In genomic region chr19:49551531-49551930, GRCh38 we compare ENCODE assay signal across 14 cellular contexts. TPM values are rescaled to one million over a fixed set of nuclear protein-coding genes. Genes with fewer than 3 reads are reported as not detected.
DNase-seq lines count a peak whose midpoint lies in the region; ATAC-seq lines count a peak whose summit lies in the region.
"Had no signal": no experiment of that assay in that cellular context is flagged by ENCODE, and none has a peak within 500 bp of the region (broad histone marks: within the 10 kb centered on the region; RNA-seq: fewer than 3 reads in every experiment).

No MANE protein-coding gene starts in this region.

- CTCF ChIA-PET in CD4-positive, alpha-beta memory T cell (lab: Charles Lee; ENCODE audit: partially characterized antibody), result interaction anchor here (0.8 to 10.1 kb wide), 7 partner anchors 9 to 128 kb away, joined by 3 to 299 read pairs (median 5); partner anchors contain the start of gene PRMT1

- no peak overlapping the region for H3K27ac ChIP-seq in CD4-positive, alpha-beta memory T cell (ENCODE audit: low read depth, low read length)
- peak overlapping the region; percentile 9 to 32 for H3K27ac ChIP-seq in mucosa of rectum (ENCODE audit: low read depth in 2 of 2, low read length in 2 of 2)
- H3K27ac ChIP-seq in aorta (ENCODE audit: low read depth in 1 of 2, low read length in 2 of 2), result no peak overlapping the region
- H3K27ac ChIP-seq in SJCRH30, result no peak overlapping the region
- H3K27ac ChIP-seq: esophagus muscularis mucosa, hepatocyte, neutrophil, thoracic aorta had no signal

- H3K9ac ChIP-seq in mucosa of rectum (ENCODE audit: low read depth in 1 of 2, low read length in 2 of 2), result peak overlapping the region in 1 of 2 donors; percentile 15

- H3K27me3 Mint-ChIP-seq in CD4-positive, alpha-beta memory T cell, result no peaks in the 10 kb centered on the region
- no peaks in the 10 kb centered on the region for H3K27me3 Mint-ChIP-seq in activated T-helper 1 cell treated with anti-CD3 and anti-CD28 coated beads, Interleukin-12 subunit alpha, Interleukin-12 subunit beta, Interleukin-2, Interleukin-4 antibody, amounts not matched to agents 30 ng/mL and 10 ng/mL and 1 ng/mL, durations not matched to agents 14 hours and 24 hours and 36 hours (ENCODE audit: insufficient read depth)

- H3K36me3 ChIP-seq in CD4-positive, alpha-beta memory T cell (ENCODE audit: insufficient read depth, low read length), result peaks cover 15% of the 10 kb centered on the region
- H3K36me3 ChIP-seq in mucosa of rectum (ENCODE audit: control insufficient read depth in 2 of 2, insufficient read depth in 2 of 2, low read length in 2 of 2) (peaks cover 7 to 13% of the 10 kb centered on the region in 2 donors), aorta (ENCODE audit: control insufficient read depth in 1 of 2, insufficient read depth in 2 of 2, low read length in 1 of 2) (peaks cover 0 to 2% of the 10 kb centered on the region in 2 donors), SJCRH30 (peaks cover 8% of the 10 kb centered on the region)

- H3K4me1 Mint-ChIP-seq in CD4-positive, alpha-beta memory T cell, result peaks cover 38 to 91% (median 60%) of the 10 kb centered on the region in 4 donors
- peaks cover 55% of the 10 kb centered on the region for H3K4me1 Mint-ChIP-seq in activated T-helper 1 cell treated with anti-CD3 and anti-CD28 coated beads, Interleukin-12 subunit alpha, Interleukin-12 subunit beta, Interleukin-2, Interleukin-4 antibody, amounts not matched to agents 30 ng/mL and 10 ng/mL and 1 ng/mL, durations not matched to agents 14 hours and 24 hours and 36 hours (ENCODE audit: low read depth)

- intact Hi-C loops in CD4-positive, alpha-beta memory T cell (cut with micrococcal nuclease), result no loop called here
- intact Hi-C loops in activated T-helper 1 cell treated with anti-CD3 and anti-CD28 coated beads, Interleukin-12 subunit alpha, Interleukin-12 subunit beta, Interleukin-2, Interleukin-4 antibody, amounts not matched to agents 30 ng/mL and 10 ng/mL and 1 ng/mL, durations not matched to agents 14 hours and 24 hours and 36 hours (cut with micrococcal nuclease), result no loop called here
- intact Hi-C loops in aorta (cut with DNase I), result no loop called here

- no peaks in the 10 kb centered on the region for H3K9me3 ChIP-seq in CD4-positive, alpha-beta memory T cell (ENCODE audit: control insufficient read depth in 1 of 2, low read length in 2 of 2)
- H3K9me3 ChIP-seq in mucosa of rectum (ENCODE audit: control insufficient read depth in 2 of 2, low read length in 2 of 2) (no peaks in the 10 kb centered on the region), aorta (ENCODE audit: control insufficient read depth, low read length) (no peaks in the 10 kb centered on the region), SJCRH30 (replicated peaks) (no peaks in the 10 kb centered on the region)
- H3K9me3 ChIP-seq: esophagus muscularis mucosa, neutrophil, thoracic aorta had no signal

- peaks cover 16 to 24% of the 10 kb centered on the region in 2 donors for H3K36me3 Mint-ChIP-seq in CD4-positive, alpha-beta memory T cell
- H3K36me3 Mint-ChIP-seq in activated T-helper 1 cell treated with anti-CD3 and anti-CD28 coated beads, Interleukin-12 subunit alpha, Interleukin-12 subunit beta, Interleukin-2, Interleukin-4 antibody, amounts not matched to agents 30 ng/mL and 10 ng/mL and 1 ng/mL, durations not matched to agents 14 hours and 24 hours and 36 hours (ENCODE audit: low read depth), result peaks cover 14% of the 10 kb centered on the region

- peak; percentile 77 for DNase-seq in CD1c-positive myeloid dendritic cell (ENCODE audit: extremely low spot score)
- no peak for DNase-seq in CD4-positive, alpha-beta memory T cell
- DNase-seq in activated T-helper 1 cell treated with anti-CD3 and anti-CD28 coated beads, Interleukin-12 subunit alpha, Interleukin-12 subunit beta, Interleukin-2, Interleukin-4 antibody, amounts not matched to agents 30 ng/mL and 10 ng/mL and 1 ng/mL, durations not matched to agents 14 hours and 24 hours and 36 hours (ENCODE audit: low spot score), result no peak
- no peak for DNase-seq in aorta
- no peak for DNase-seq in SJCRH30
- DNase-seq: effector memory CD4-positive, alpha-beta T cell; HFFc6; NCI-H1694 had no signal

- H3K27me3 ChIP-seq in CD4-positive, alpha-beta memory T cell (ENCODE audit: insufficient read depth, low read length), result no peaks in the 10 kb centered on the region
- no peaks in the 10 kb centered on the region for H3K27me3 ChIP-seq in mucosa of rectum (ENCODE audit: control insufficient read depth in 2 of 2, insufficient read depth in 2 of 2, low read length in 2 of 2)
- H3K27me3 ChIP-seq in aorta (ENCODE audit: control insufficient read depth in 1 of 2, insufficient read depth in 2 of 2, low read length in 1 of 2), result no peaks in the 10 kb centered on the region
- no peaks in the 10 kb centered on the region for H3K27me3 ChIP-seq in SJCRH30
- H3K27me3 ChIP-seq: esophagus muscularis mucosa, hepatocyte, neutrophil had no signal

- H3K4me3 Mint-ChIP-seq in CD4-positive, alpha-beta memory T cell, result peak overlapping the region in 4 of 8 donors; percentile 10 to 52 (median 42)
- no peak overlapping the region for H3K4me3 Mint-ChIP-seq in activated T-helper 1 cell treated with anti-CD3 and anti-CD28 coated beads, Interleukin-12 subunit alpha, Interleukin-12 subunit beta, Interleukin-2, Interleukin-4 antibody, amounts not matched to agents 30 ng/mL and 10 ng/mL and 1 ng/mL, durations not matched to agents 14 hours and 24 hours and 36 hours
- H3K4me3 Mint-ChIP-seq: HFFc6 had no signal

- peaks cover 91% of the 10 kb centered on the region for H3K4me1 ChIP-seq in CD4-positive, alpha-beta memory T cell (ENCODE audit: insufficient read depth, low read length)
- H3K4me1 ChIP-seq in mucosa of rectum (ENCODE audit: control insufficient read depth in 2 of 2, insufficient read depth in 2 of 2, low read length in 2 of 2) (peaks cover 35 to 54% of the 10 kb centered on the region in 2 donors), aorta (ENCODE audit: control insufficient read depth in 1 of 2, insufficient read depth in 2 of 2, low read length in 2 of 2) (no peaks in the 10 kb centered on the region), SJCRH30 (0 out of 2 replicates have a peak, but pooled peaks cover 2% of the 10 kb centered on the region)

- ATAC-seq in aorta (ENCODE audit: low FRiP score) (no peak), HG03521 (IDR thresholded peaks at IDR 0.05; ENCODE audit: unreplicated experiment) (no peak)

- H3K9me3 Mint-ChIP-seq in CD4-positive, alpha-beta memory T cell, result peaks cover 0 to 3% (median 0%) of the 10 kb centered on the region in 8 donors
- H3K9me3 Mint-ChIP-seq in activated T-helper 1 cell treated with anti-CD3 and anti-CD28 coated beads, Interleukin-12 subunit alpha, Interleukin-12 subunit beta, Interleukin-2, Interleukin-4 antibody, amounts not matched to agents 30 ng/mL and 10 ng/mL and 1 ng/mL, durations not matched to agents 14 hours and 24 hours and 36 hours, result no peaks in the 10 kb centered on the region
- H3K9me3 Mint-ChIP-seq: HFFc6 had no signal

- WGBS in aorta, 2 donors, result 89 to 91% methylated on average over 7 of the region's 7 CpGs

- POLR2A ChIA-PET in CD4-positive, alpha-beta memory T cell (lab: Charles Lee; ENCODE audit: partially characterized antibody), result interaction anchor here (1.1 to 16.4 kb wide), 7 partner anchors 13 to 124 kb away, joined by 3 to 629 read pairs (median 4); no protein-coding TSS in a partner anchor

- H3K4me3 ChIP-seq in CD4-positive, alpha-beta memory T cell (ENCODE audit: low read length in 2 of 2), result no peak overlapping the region
- H3K4me3 ChIP-seq in mucosa of rectum (ENCODE audit: low read length in 2 of 2) (no peak overlapping the region), aorta (ENCODE audit: low read length in 2 of 2) (no peak overlapping the region), SJCRH30 (no peak overlapping the region)
- H3K4me3 ChIP-seq: esophagus muscularis mucosa, hepatocyte, thoracic aorta had no signal

- peak overlapping the region; percentile 16 to 89 (median 83) for H3K27ac Mint-ChIP-seq in CD4-positive, alpha-beta memory T cell
- H3K27ac Mint-ChIP-seq in activated T-helper 1 cell treated with anti-CD3 and anti-CD28 coated beads, Interleukin-12 subunit alpha, Interleukin-12 subunit beta, Interleukin-2, Interleukin-4 antibody, amounts not matched to agents 30 ng/mL and 10 ng/mL and 1 ng/mL, durations not matched to agents 14 hours and 24 hours and 36 hours, result peak overlapping the region; percentile 67
- H3K27ac Mint-ChIP-seq: HFFc6 had no signal

RNA-seq across cellular contexts. Expression of gene RCN3, which starts 23.7 kb away (rescaled TPM):
- total RNA-seq in CD4-positive, alpha-beta memory T cell, result 1 to 10 TPM; 2.4 to 2.5 TPM
- polyA plus RNA-seq in CD4-positive, alpha-beta memory T cell, result 1 to 10 TPM; 1.2 to 1.5 TPM
- total RNA-seq in activated T-helper 1 cell treated with anti-CD3 and anti-CD28 coated beads, Interleukin-12 subunit alpha, Interleukin-12 subunit beta, Interleukin-2, Interleukin-4 antibody, amounts not matched to agents 30 ng/mL and 10 ng/mL and 1 ng/mL, durations not matched to agents 14 hours and 24 hours and 36 hours, result 2.0 and 2.1 TPM in 2 replicates
- total RNA-seq in aorta, result 10 to 100 TPM; 82.6 to 90.2 TPM
- polyA plus RNA-seq in aorta, result 100 to 1,000 TPM in 1 of 2 donors, 10 to 100 TPM in 1; 50.5 to 165 TPM
- total RNA-seq in SJCRH30 (2014; rRNA removed; shearing (Covaris generic)), result 2.8 and 3.4 TPM in 2 replicates

RNA-seq across cellular contexts. Expression of gene NOSIP, which starts 28.8 kb away (rescaled TPM):
- 100 to 1,000 TPM; 177 to 191 TPM for total RNA-seq in CD4-positive, alpha-beta memory T cell
- polyA plus RNA-seq in CD4-positive, alpha-beta memory T cell, result 100 to 1,000 TPM; 650 to 674 TPM
- 72.1 and 77.5 TPM in 2 replicates for total RNA-seq in activated T-helper 1 cell treated with anti-CD3 and anti-CD28 coated beads, Interleukin-12 subunit alpha, Interleukin-12 subunit beta, Interleukin-2, Interleukin-4 antibody, amounts not matched to agents 30 ng/mL and 10 ng/mL and 1 ng/mL, durations not matched to agents 14 hours and 24 hours and 36 hours
- 10 to 100 TPM; 38.8 to 40.5 TPM for total RNA-seq in aorta
- 100 to 1,000 TPM in 1 of 2 donors, 10 to 100 TPM in 1; 52.5 to 135 TPM for polyA plus RNA-seq in aorta
- total RNA-seq in SJCRH30 (2014; rRNA removed; shearing (Covaris generic)), result 54.2 and 66.5 TPM in 2 replicates

RNA-seq across cellular contexts. Expression of gene PRRG2, which starts 29.6 kb away (rescaled TPM):
- total RNA-seq in CD4-positive, alpha-beta memory T cell, result 1 to 10 TPM; 1.0 to 1.7 TPM
- under 1 TPM in 1 of 2 donors, not detected in 1; 0.34 TPM for polyA plus RNA-seq in CD4-positive, alpha-beta memory T cell
- 0.59 and 1.2 TPM in 2 replicates for total RNA-seq in activated T-helper 1 cell treated with anti-CD3 and anti-CD28 coated beads, Interleukin-12 subunit alpha, Interleukin-12 subunit beta, Interleukin-2, Interleukin-4 antibody, amounts not matched to agents 30 ng/mL and 10 ng/mL and 1 ng/mL, durations not matched to agents 14 hours and 24 hours and 36 hours
- 1 to 10 TPM in 1 of 2 donors, under 1 TPM in 1; 0.49 to 1.2 TPM for total RNA-seq in aorta
- 1 to 10 TPM in 1 of 2 donors, not detected in 1; 4.1 TPM for polyA plus RNA-seq in aorta
- 0.51 and 0.58 TPM in 2 replicates for total RNA-seq in SJCRH30 (2014; rRNA removed; shearing (Covaris generic))
- total RNA-seq: thoracic aorta had no signal

RNA-seq across cellular contexts. Expression of gene FCGRT, which starts 39.1 kb away (rescaled TPM):
- 10 to 100 TPM; 21.9 to 25.8 TPM for total RNA-seq in CD4-positive, alpha-beta memory T cell
- 10 to 100 TPM; 40.2 to 42.5 TPM for polyA plus RNA-seq in CD4-positive, alpha-beta memory T cell
- total RNA-seq in activated T-helper 1 cell treated with anti-CD3 and anti-CD28 coated beads, Interleukin-12 subunit alpha, Interleukin-12 subunit beta, Interleukin-2, Interleukin-4 antibody, amounts not matched to agents 30 ng/mL and 10 ng/mL and 1 ng/mL, durations not matched to agents 14 hours and 24 hours and 36 hours, result 0.88 and 1.1 TPM in 2 replicates
- total RNA-seq in aorta, result 100 to 1,000 TPM; 204 to 287 TPM
- polyA plus RNA-seq in aorta, result 100 to 1,000 TPM; 146 to 162 TPM
- total RNA-seq in SJCRH30 (2014; rRNA removed; shearing (Covaris generic)), result 25.0 and 26.6 TPM in 2 replicates

RNA-seq across cellular contexts. Expression of gene PRR12, which starts 39.5 kb away (rescaled TPM):
- total RNA-seq in CD4-positive, alpha-beta memory T cell, result 10 to 100 TPM; 64.6 to 65.1 TPM
- 1 to 10 TPM in 1 of 2 donors, not detected in 1; 1.2 TPM for polyA plus RNA-seq in CD4-positive, alpha-beta memory T cell
- 32.3 and 34.2 TPM in 2 replicates for total RNA-seq in activated T-helper 1 cell treated with anti-CD3 and anti-CD28 coated beads, Interleukin-12 subunit alpha, Interleukin-12 subunit beta, Interleukin-2, Interleukin-4 antibody, amounts not matched to agents 30 ng/mL and 10 ng/mL and 1 ng/mL, durations not matched to agents 14 hours and 24 hours and 36 hours
- 10 to 100 TPM; 20.2 to 31.3 TPM for total RNA-seq in aorta
- polyA plus RNA-seq in aorta, result 10 to 100 TPM in 1 of 2 donors, 1 to 10 TPM in 1; 2.6 to 10.1 TPM
- 6.1 and 6.3 TPM in 2 replicates for total RNA-seq in SJCRH30 (2014; rRNA removed; shearing (Covaris generic))

Comparison
In these comparisons a context has a peak if more than half of its experiments do, and no peak if none do; other contexts are left out.
1. H3K27ac ChIP-seq: peak in mucosa of rectum (2 of 2); none in CD4-positive, alpha-beta memory T cell (single experiment), aorta (0 of 2) and SJCRH30 (single experiment).
2. RNA of gene RCN3, which starts 23.7 kb away (total RNA-seq): 82.6 to 90.2 TPM in aorta; 2.8 to 3.4 TPM in SJCRH30, 2.4 to 2.5 TPM in CD4-positive, alpha-beta memory T cell and 2.0 to 2.1 TPM in activated T-helper 1 cell treated with anti-CD3 and anti-CD28 coated beads, Interleukin-12 subunit alpha, Interleukin-12 subunit beta, Interleukin-2, Interleukin-4 antibody, amounts not matched to agents 30 ng/mL and 10 ng/mL and 1 ng/mL, durations not matched to agents 14 hours and 24 hours and 36 hours; every median in the first group is over 10 times any median in the second.